ENCODE assay signal across 13 cellular contexts in the genomic region with DNA sequence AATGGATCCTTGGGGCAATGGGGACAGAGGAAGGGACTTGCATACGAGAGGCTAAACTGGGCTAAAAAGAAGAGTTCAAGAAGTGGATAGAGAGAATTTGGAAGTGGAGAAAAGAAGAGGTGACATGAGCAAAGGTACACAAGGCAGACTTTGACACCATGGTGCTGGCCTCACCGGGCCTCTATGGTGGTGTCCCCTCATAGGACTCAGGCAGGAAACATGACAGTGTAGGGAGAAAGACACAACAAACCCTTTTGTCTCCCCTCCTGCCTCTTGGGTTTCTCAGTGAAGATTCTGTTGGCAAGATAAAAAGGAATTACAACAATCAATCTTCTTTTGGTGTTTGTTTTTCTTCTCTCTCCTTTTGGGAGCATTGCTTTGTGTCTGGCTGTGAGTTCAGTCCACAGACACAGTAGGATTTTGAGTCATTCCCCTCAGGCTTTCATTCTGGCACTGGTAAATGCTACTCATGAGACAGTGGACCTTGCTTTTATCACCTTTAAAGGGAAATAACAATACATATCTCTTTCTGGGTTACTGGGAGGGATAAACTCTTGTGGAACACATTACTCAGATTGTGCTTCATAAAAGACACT.
DNase-seq lines count a peak whose midpoint lies in the region; ATAC-seq and TF ChIP-seq lines count a peak whose summit lies in the region.
"Had no signal": no experiment of that assay in that cellular context is flagged by ENCODE, and none has a peak within 500 bp of the region (broad histone marks: within the 10 kb centered on the region; RNA-seq: fewer than 3 reads in every experiment).

No MANE protein-coding gene starts in this region.

- H3K36me3 ChIP-seq in right lobe of liver, result no peaks in the 10 kb centered on the region

- no peaks in the 10 kb centered on the region for H3K4me1 ChIP-seq in right lobe of liver

- TF ChIP-seq CTCF in fibroblast of villous mesenchyme (IDR thresholded peaks at IDR 0.05; ENCODE audit: insufficient read depth, low read depth, low read length), result no peak
- no peak for TF ChIP-seq CTCF in right lobe of liver (IDR thresholded peaks at IDR 0.05)

- 86% methylated on average over 2 of the region's 2 CpGs for WGBS in right lobe of liver (ENCODE audit: insufficient coverage, low coverage, low lambda C conversion rate, missing lambda C conversion rate)

- H3K4me3 ChIP-seq in fibroblast of villous mesenchyme (ENCODE audit: low read depth, low read length) (no peak overlapping the region), right lobe of liver (no peak overlapping the region)

- no peak for TF ChIP-seq POLR2A in right lobe of liver (IDR thresholded peaks at IDR 0.05)

- intact Hi-C loops in sciatic nerve (cut with DNase I) (no loop called here), right lobe of liver (cut with DNase I) (no loop called here)

- no peaks in the 10 kb centered on the region for H3K27me3 ChIP-seq in right lobe of liver

- H3K9me3 ChIP-seq in right lobe of liver, result no peaks in the 10 kb centered on the region

- ATAC-seq in sciatic nerve, result peak; percentile 46
- no peak for ATAC-seq in right lobe of liver
- ATAC-seq: activated CD8-positive, alpha-beta memory T cell treated with anti-CD3 and anti-CD28 coated beads, Interleukin-2, amount 10 ng/mL, durations not matched to agents 7 days and 5 days; activated naive CD4-positive, alpha-beta T cell treated with anti-CD3 and anti-CD28 coated beads, Interleukin-2, amount 50 U/mL, for 72 hours had no signal

- DNase-seq in GM03348 (ENCODE audit: low spot score) (peak; percentile 61), amniotic stem cell (lab: John Stamatoyannopoulos, UW) (peak; percentile 14), fibroblast of villous mesenchyme (ENCODE audit: low read depth) (peak; percentile 55), sciatic nerve (ENCODE audit: low spot score) (no peak), SK-N-DZ (ENCODE audit: low spot score) (no peak), right lobe of liver (no peak), CD1c-positive myeloid dendritic cell (ENCODE audit: extremely low spot score) (no peak), NCI-H2081 treated with DMSO at 0.1 percent for 48 hours (lab: John Stamatoyannopoulos, UW) (no peak)
- DNase-seq: activated CD8-positive, alpha-beta memory T cell treated with anti-CD3 and anti-CD28 coated beads, Interleukin-2, amount 10 ng/mL, durations not matched to agents 7 days and 5 days; CD4-positive, alpha-beta memory T cell; effector memory CD4-positive, alpha-beta T cell; NCI-H1930 had no signal

- H3K27ac ChIP-seq in right lobe of liver, result no peak overlapping the region

Comparison
In these comparisons a context has a peak if more than half of its experiments do, and no peak if none do; other contexts are left out.
1. DNase-seq: peak in GM03348 (single experiment), amniotic stem cell (single experiment) and fibroblast of villous mesenchyme (single experiment); none in sciatic nerve (single experiment), SK-N-DZ (single experiment), right lobe of liver (0 of 3), CD1c-positive myeloid dendritic cell (single experiment) and NCI-H2081 treated with DMSO at 0.1 percent for 48 hours (single experiment).